21 cellular contexts compared by ENCODE assay signal in genomic region chr1:227756172-227756959, GRCh38. TPM values are rescaled to one million over a fixed set of nuclear protein-coding genes. Genes with fewer than 3 reads are reported as not detected.
DNase-seq lines count a peak whose midpoint lies in the region; ATAC-seq and TF ChIP-seq lines count a peak whose summit lies in the region.
"Had no signal": no experiment of that assay in that cellular context is flagged by ENCODE, and none has a peak within 500 bp of the region (broad histone marks: within the 10 kb centered on the region; RNA-seq: fewer than 3 reads in every experiment).

No MANE protein-coding gene starts in this region.

- H3K36me3 ChIP-seq in transverse colon = no peaks in the 10 kb centered on the region

- no peak overlapping the region for H2BK15ac ChIP-seq in H9 (ENCODE audit: low read depth, low read length)

- H4K5ac ChIP-seq in H9 (ENCODE audit: insufficient read length, low read depth, low read length) = no peak overlapping the region

- H3K79me2 ChIP-seq in H9 (ENCODE audit: insufficient read depth, low read length) = peaks cover 2% of the 10 kb centered on the region; the same call in 1 of the 2 replicates

- no peak overlapping the region for H3K4ac ChIP-seq in H9 (ENCODE audit: low read depth, low read length)

- no peak for TF ChIP-seq EP300 in transverse colon (IDR thresholded peaks at IDR 0.05; ENCODE audit: low read depth)

- no peak overlapping the region for H2BK5ac ChIP-seq in H9 (ENCODE audit: insufficient read length, low read length)

- no peak overlapping the region for H3K23ac ChIP-seq in H9 (ENCODE audit: insufficient read length, low read depth, low read length)

- TF ChIP-seq POLR2A in transverse colon (IDR thresholded peaks at IDR 0.05) = no peak

- H3K9me3 ChIP-seq in transverse colon (no peaks in the 10 kb centered on the region), H9 (ENCODE audit: control insufficient read depth, low read depth, low read length) (no peaks in the 10 kb centered on the region)

- ATAC-seq in activated naive CD8-positive, alpha-beta T cell treated with anti-CD3 and anti-CD28 coated beads, Interleukin-2, amount 50 U/mL, for 24 hours = peak; percentile 17
- ATAC-seq in WTC11 = no peak
- ATAC-seq: HCT116, natural killer cell had no signal

- H4K8ac ChIP-seq in H9 (replicated peaks; ENCODE audit: insufficient read length, low read depth, low read length) = no peak overlapping the region

- H2BK12ac ChIP-seq in H9 (ENCODE audit: insufficient read length, low read depth, low read length) = no peak overlapping the region

- peaks cover 33% of the 10 kb centered on the region for H3K4me1 Mint-ChIP-seq in activated naive CD8-positive, alpha-beta T cell treated with anti-CD3 and anti-CD28 coated beads, Interleukin-2, amount 50 U/mL, for 24 hours
- peaks cover 18% of the 10 kb centered on the region for H3K4me1 Mint-ChIP-seq in activated naive CD8-positive, alpha-beta T cell treated with anti-CD3 and anti-CD28 coated beads for 36 hours
- H3K4me1 Mint-ChIP-seq in H9 (peaks cover 0 to 7% of the 10 kb centered on the region in 2 experiments; a peak in 1 of 4 replicates), glutamatergic neuron (ENCODE audit: low read depth, unreplicated experiment) (peaks cover 30% of the 10 kb centered on the region), WTC11 (no peaks in the 10 kb centered on the region)

- no peak overlapping the region for H4K91ac ChIP-seq in H9 (ENCODE audit: insufficient read length, low read depth, low read length)

- H3K27me3 ChIP-seq in transverse colon (no peaks in the 10 kb centered on the region), H9 (ENCODE audit: insufficient read depth, low read length) (no peaks in the 10 kb centered on the region)

- intact Hi-C loops in transverse colon (cut with DNase I; ENCODE audit: low total_unique reads) = no loop called here

- H4K20me1 ChIP-seq in H9 (ENCODE audit: control insufficient read depth, insufficient read depth, insufficient read length) = no peaks in the 10 kb centered on the region

- peaks cover 24% of the 10 kb centered on the region for H3K36me3 Mint-ChIP-seq in activated naive CD8-positive, alpha-beta T cell treated with anti-CD3 and anti-CD28 coated beads, Interleukin-2, amount 50 U/mL, for 24 hours (ENCODE audit: low read depth)
- H3K36me3 Mint-ChIP-seq in activated naive CD8-positive, alpha-beta T cell treated with anti-CD3 and anti-CD28 coated beads for 36 hours = peaks cover 13% of the 10 kb centered on the region
- H3K36me3 Mint-ChIP-seq in H9 (ENCODE audit: insufficient read depth in 1 of 3, low read depth in 3 of 3) (peaks cover 12 to 52% (median 32%) of the 10 kb centered on the region in 3 experiments), glutamatergic neuron (ENCODE audit: unreplicated experiment) (no peaks in the 10 kb centered on the region), WTC11 (peaks cover 34% of the 10 kb centered on the region)

- H3K9ac ChIP-seq in H9 (ENCODE audit: extremely low read depth, insufficient read length, low read length) = no peak overlapping the region

- H3K18ac ChIP-seq in H9 (ENCODE audit: insufficient read length, low read depth, low read length) = no peak overlapping the region

- H3K27ac ChIP-seq in angular gyrus (ENCODE audit: low read depth, low read length) (peak overlapping the region; percentile 17), transverse colon (peak overlapping the region in 2 of 4 donors; percentile 18 to 81), H9 (ENCODE audit: insufficient read length, low read depth, low read length) (no peak overlapping the region)

- peaks cover 4% of the 10 kb centered on the region for H3K79me1 ChIP-seq in H9 (ENCODE audit: insufficient read depth, low read depth, low read length, poor library complexity, severe bottlenecking)

- H3K4me3 ChIP-seq in transverse colon = no peak overlapping the region

- H2AFZ ChIP-seq in H9 (ENCODE audit: low read length) = no peak overlapping the region

- CTCF ChIA-PET in WTC11 (lab: Charles Lee) = no interaction called here

- no peak overlapping the region for H3K4me3 Mint-ChIP-seq in activated naive CD8-positive, alpha-beta T cell treated with anti-CD3 and anti-CD28 coated beads, Interleukin-2, amount 50 U/mL, for 24 hours
- no peak overlapping the region for H3K4me3 Mint-ChIP-seq in activated naive CD8-positive, alpha-beta T cell treated with anti-CD3 and anti-CD28 coated beads for 36 hours
- H3K4me3 Mint-ChIP-seq in H9 (no peak overlapping the region), glutamatergic neuron (ENCODE audit: unreplicated experiment) (no peak overlapping the region), WTC11 (no peak overlapping the region)
- H3K4me3 Mint-ChIP-seq: activated T-cell treated with anti-CD3 and anti-CD28 coated beads, Interleukin-2, amount 50 U/mL, for 4 hours; central memory CD8-positive, alpha-beta T cell; natural killer cell; T-helper 2 cell treated with Interferon-gamma antibody and Interleukin-4, amounts not matched to agents 5 μg/mL and 100 μg/mL, for 36 hours had no signal

- no peaks in the 10 kb centered on the region for H3K9me3 Mint-ChIP-seq in activated naive CD8-positive, alpha-beta T cell treated with anti-CD3 and anti-CD28 coated beads, Interleukin-2, amount 50 U/mL, for 24 hours
- H3K9me3 Mint-ChIP-seq in activated naive CD8-positive, alpha-beta T cell treated with anti-CD3 and anti-CD28 coated beads for 36 hours = no peaks in the 10 kb centered on the region
- no peaks in the 10 kb centered on the region for H3K9me3 Mint-ChIP-seq in H9
- H3K9me3 Mint-ChIP-seq in glutamatergic neuron (ENCODE audit: unreplicated experiment) = peaks cover 6% of the 10 kb centered on the region
- H3K9me3 Mint-ChIP-seq in WTC11 = no peaks in the 10 kb centered on the region
- H3K9me3 Mint-ChIP-seq: activated T-cell treated with anti-CD3 and anti-CD28 coated beads, Interleukin-2, amount 50 U/mL, for 4 hours; central memory CD8-positive, alpha-beta T cell; natural killer cell; T-helper 2 cell treated with Interferon-gamma antibody and Interleukin-4, amounts not matched to agents 5 μg/mL and 100 μg/mL, for 36 hours had no signal

- H3K4me2 ChIP-seq in H9 (ENCODE audit: insufficient read depth, insufficient read length, low read length) = no peak overlapping the region

- no peak for DNase-seq in activated naive CD8-positive, alpha-beta T cell treated with anti-CD3 and anti-CD28 coated beads, Interleukin-2, amount 50 U/mL, for 24 hours
- no peak for DNase-seq in activated naive CD8-positive, alpha-beta T cell treated with anti-CD3 and anti-CD28 coated beads for 36 hours
- DNase-seq in iris pigment epithelial cell (ENCODE audit: low read depth) = peak; percentile 42
- peak; percentile 33 for DNase-seq in transverse colon
- DNase-seq in H9 = no peak
- DNase-seq in glutamatergic neuron = no peak
- no peak for DNase-seq in WTC11 (ENCODE audit: low spot score)
- DNase-seq: activated CD4-positive, alpha-beta T cell treated with anti-CD3 and anti-CD28 coated beads for 1 hour; activated T-cell treated with anti-CD3 and anti-CD28 coated beads, Interleukin-2, amount 50 U/mL, for 4 hours; foreskin melanocyte; natural killer cell; NCI-H187; NCI-H446; SIG-M5 had no signal

- no peak overlapping the region for H2BK120ac ChIP-seq in H9 (ENCODE audit: low read depth, low read length, poor library complexity, severe bottlenecking)

- H3T11ph ChIP-seq in H9 (ENCODE audit: low read length) = no peak overlapping the region

- no peak overlapping the region for H2BK20ac ChIP-seq in H9 (ENCODE audit: low read depth, low read length, poor library complexity, severe bottlenecking)

- H3K4me1 ChIP-seq in transverse colon (peaks cover 13 to 37% (median 19%) of the 10 kb centered on the region in 4 donors), H9 (ENCODE audit: insufficient read depth, low read length) (no peaks in the 10 kb centered on the region)

- in situ Hi-C loops in transverse colon (cut with MboI; ENCODE audit: low pct_ligation_motif_present in 1 of 4, low pct_unique_long_range_greater_than_20kb in 1 of 4, low sequenced_read_pairs in 3 of 4) = loop anchor here in 1 of 4 donors (25.0 kb wide), 1 partner anchor 181 kb away; the partner anchor contains the start of gene WNT9A

- H3K27me3 Mint-ChIP-seq in activated naive CD8-positive, alpha-beta T cell treated with anti-CD3 and anti-CD28 coated beads, Interleukin-2, amount 50 U/mL, for 24 hours = no peaks in the 10 kb centered on the region
- H3K27me3 Mint-ChIP-seq in activated naive CD8-positive, alpha-beta T cell treated with anti-CD3 and anti-CD28 coated beads for 36 hours = no peaks in the 10 kb centered on the region
- no peaks in the 10 kb centered on the region for H3K27me3 Mint-ChIP-seq in H9 (ENCODE audit: low read depth)
- peaks cover 2% of the 10 kb centered on the region for H3K27me3 Mint-ChIP-seq in glutamatergic neuron (ENCODE audit: unreplicated experiment)
- no peaks in the 10 kb centered on the region for H3K27me3 Mint-ChIP-seq in WTC11 (ENCODE audit: low read depth)
- H3K27me3 Mint-ChIP-seq: central memory CD8-positive, alpha-beta T cell; progenitor cell of endocrine pancreas had no signal

- TF ChIP-seq CTCF in transverse colon (IDR thresholded peaks at IDR 0.05) (no peak), H9 (conservative IDR thresholded peaks at IDR 0.05) (no peak), glutamatergic neuron (IDR thresholded peaks at IDR 0.05; ENCODE audit: partially characterized antibody, unreplicated experiment) (no peak), WTC11 (IDR thresholded peaks at IDR 0.05) (no peak)

- no peak overlapping the region for H3K56ac ChIP-seq in H9 (ENCODE audit: insufficient read length, low read depth, low read length)

- H3K27ac Mint-ChIP-seq in activated naive CD8-positive, alpha-beta T cell treated with anti-CD3 and anti-CD28 coated beads, Interleukin-2, amount 50 U/mL, for 24 hours = no peak overlapping the region
- no peak overlapping the region for H3K27ac Mint-ChIP-seq in activated naive CD8-positive, alpha-beta T cell treated with anti-CD3 and anti-CD28 coated beads for 36 hours
- H3K27ac Mint-ChIP-seq in H9 (no peak overlapping the region), glutamatergic neuron (ENCODE audit: unreplicated experiment) (no peak overlapping the region), WTC11 (no peak overlapping the region)
- H3K27ac Mint-ChIP-seq: natural killer cell; progenitor cell of endocrine pancreas; T-helper 2 cell treated with Interferon-gamma antibody and Interleukin-4, amounts not matched to agents 5 μg/mL and 100 μg/mL, for 36 hours had no signal

- no peak overlapping the region for H2AK5ac ChIP-seq in H9 (ENCODE audit: insufficient read length, low read length)

- H3K14ac ChIP-seq in H9 (ENCODE audit: insufficient read depth, low read length) = no peak overlapping the region

- POLR2A ChIA-PET in WTC11 (lab: Charles Lee) = no interaction called here

- WGBS in transverse colon (ENCODE audit: low coverage in 1 of 2), 2 donors = 69 to 71% methylated on average over 3 to 12 of the region's 13 CpGs
- WGBS in H9 (ENCODE audit: extremely low coverage, insufficient read length, low lambda C conversion rate) = no CpG with 5 or more reads among the region's 13 CpGs

- H3K23me2 ChIP-seq in H9 (ENCODE audit: insufficient read length, low read depth, low read length, poor library complexity, severe bottlenecking) = no peaks in the 10 kb centered on the region

RNA-seq across cellular contexts. Expression of gene SNAP47, which starts 21.1 kb away (rescaled TPM):
- total RNA-seq in activated naive CD8-positive, alpha-beta T cell treated with anti-CD3 and anti-CD28 coated beads for 36 hours = 10 to 100 TPM; 24.1 to 30.5 TPM
- total RNA-seq in transverse colon (10 to 100 TPM; 24.1 to 49.0 (median 38.4) TPM), H9 (2021) (44.1 TPM in 2 replicates), glutamatergic neuron (ENCODE audit: unreplicated experiment) (34.0 TPM), WTC11 (2021) (43.8 to 50.8 TPM (median 47.2 TPM) in 3 replicates)

RNA-seq across cellular contexts. Expression of gene JMJD4, which starts 21.3 kb away (rescaled TPM):
- 10 to 100 TPM; 24.1 to 27.9 TPM for total RNA-seq in activated naive CD8-positive, alpha-beta T cell treated with anti-CD3 and anti-CD28 coated beads for 36 hours
- total RNA-seq in transverse colon = 10 to 100 TPM in 3 of 4 donors, 1 to 10 TPM in 1; 6.8 to 52.7 (median 19.8) TPM
- total RNA-seq in H9 (2021) = 24.4 and 26.0 TPM in 2 replicates
- total RNA-seq in glutamatergic neuron (ENCODE audit: unreplicated experiment) = 26.6 TPM
- 12.8 to 13.7 TPM (median 13.6 TPM) in 3 replicates for total RNA-seq in WTC11 (2021)

RNA-seq across cellular contexts. Expression of gene PRSS38, which starts 59.1 kb away (rescaled TPM):
- not detected for total RNA-seq in activated naive CD8-positive, alpha-beta T cell treated with anti-CD3 and anti-CD28 coated beads for 36 hours
- total RNA-seq in transverse colon = not detected
- total RNA-seq in H9 (2021) = not detected in 2 replicates
- total RNA-seq in glutamatergic neuron (ENCODE audit: unreplicated experiment) = not detected
- not detected in 3 replicates for total RNA-seq in WTC11 (2021)
- total RNA-seq: activated T-cell treated with anti-CD3 and anti-CD28 coated beads, Interleukin-2, amount 50 U/mL, for 4 hours; lung microvascular endothelial cell; MCF 10A; natural killer cell; progenitor cell of endocrine pancreas had no signal

Comparison
In these comparisons a context has a peak if more than half of its experiments do, and no peak if none do; other contexts are left out.
1. DNase-seq: peak in iris pigment epithelial cell (single experiment) and transverse colon (single experiment); none in activated naive CD8-positive, alpha-beta T cell treated with anti-CD3 and anti-CD28 coated beads, Interleukin-2, amount 50 U/mL, for 24 hours (single experiment), activated naive CD8-positive, alpha-beta T cell treated with anti-CD3 and anti-CD28 coated beads for 36 hours (single experiment), H9 (single experiment), glutamatergic neuron (single experiment) and WTC11 (single experiment).